ENCODE assay signal across 8 cellular contexts in genomic region chr15:85618956-85619491, GRCh38.
DNase-seq lines count a peak whose midpoint lies in the region; ATAC-seq and TF ChIP-seq lines count a peak whose summit lies in the region.

No MANE protein-coding gene starts in this region.

- ATAC-seq in HG03060 (IDR thresholded peaks at IDR 0.05; ENCODE audit: low read depth, unreplicated experiment) (peak; percentile 48), lung (ENCODE audit: insufficient read depth, low FRiP score) (peak; percentile 50)
- ATAC-seq in activated CD4-positive, CD25-positive, alpha-beta regulatory T cell treated with anti-CD3 and anti-CD28 coated beads, Interleukin-2, amount 50 U/mL, for 24 hours = peak; percentile 85 to 88

- no peak for TF ChIP-seq CTCF in lung (IDR thresholded peaks at IDR 0.05; ENCODE audit: control extremely low read depth, extremely low read depth)

- DNase-seq in dedifferentiated amniotic fluid mesenchymal stem cell (ENCODE audit: extremely low spot score) = peak; percentile 91
- peak; percentile 68 for DNase-seq in lung (ENCODE audit: low spot score)
- DNase-seq in stimulated activated CD4-positive, alpha-beta T cell treated with anti-CD3 and anti-CD28 coated beads, Interleukin-4, amount 100 ng/mL, for 48 hours (ENCODE audit: low read depth in 2 of 2) = peak; percentile 42 to 52
- DNase-seq in NCI-H526 (lab: John Stamatoyannopoulos, UW) = no peak
- DNase-seq in OCI-M2 (lab: John Stamatoyannopoulos, UW; ENCODE audit: unreplicated experiment) = no peak

- H3K27ac ChIP-seq in lung (ENCODE audit: low read depth in 1 of 2, low read length in 1 of 2) = peak overlapping the region; percentile 65 to 84

- no peaks in the 10 kb centered on the region for H3K9me3 ChIP-seq in lung (ENCODE audit: control insufficient read depth in 2 of 2, insufficient read depth in 1 of 2, low read length in 1 of 2)

- 1 to 3% methylated on average over 8 of the region's 8 CpGs for WGBS in lung, 2 donors

- H3K4me3 ChIP-seq in GM08714 (ENCODE audit: low read length) (peak overlapping the region; percentile 33; the same call in 1 of the 2 replicates), lung (no peak overlapping the region)

- peaks cover 0 to 2% of the 10 kb centered on the region in 2 donors for H3K36me3 ChIP-seq in lung (ENCODE audit: control insufficient read depth in 2 of 2, insufficient read depth in 2 of 2, low read length in 2 of 2)

- H3K27me3 ChIP-seq in lung (ENCODE audit: control insufficient read depth, insufficient read depth) = no peaks in the 10 kb centered on the region

- peaks cover 11 to 60% of the 10 kb centered on the region in 2 donors for H3K4me1 ChIP-seq in lung (ENCODE audit: control insufficient read depth in 2 of 2, insufficient read depth in 2 of 2, low read length in 2 of 2)

Comparison
In these comparisons a context has a peak if more than half of its experiments do, and no peak if none do; other contexts are left out.
1. DNase-seq: peak in dedifferentiated amniotic fluid mesenchymal stem cell (single experiment), lung (single experiment) and stimulated activated CD4-positive, alpha-beta T cell treated with anti-CD3 and anti-CD28 coated beads, Interleukin-4, amount 100 ng/mL, for 48 hours (2 of 2); none in NCI-H526 (0 of 2) and OCI-M2 (single experiment).
2. Peak in every context shown above with its lines, with median percentiles within 50 percentile points of each other: ATAC-seq.